18 cellular contexts compared by ENCODE assay signal in genomic region chr16:27359615-27360014, GRCh38. TPM values are rescaled to one million over a fixed set of nuclear protein-coding genes. Genes with fewer than 3 reads are reported as not detected.
A peak's percentile ranks its signal among the peaks of the same experiment; 100 is the strongest.
DNase-seq lines count a peak whose midpoint lies in the region; ATAC-seq, FAIRE-seq and TF ChIP-seq lines count a peak whose summit lies in the region.
"Had no signal": no experiment of that assay in that cellular context is flagged by ENCODE, and none has a peak within 500 bp of the region (broad histone marks: within the 10 kb centered on the region; RNA-seq: fewer than 3 reads in every experiment).

No MANE protein-coding gene starts in this region.

- WGBS in HepG2 (ENCODE audit: low lambda C conversion rate): 89% methylated on average over 6 of the region's 6 CpGs
- 87% methylated on average over 3 of the region's 6 CpGs for WGBS in right lobe of liver (ENCODE audit: insufficient coverage, low coverage, low lambda C conversion rate, missing lambda C conversion rate)

- in situ Hi-C loops in HepG2 (cut with HindIII; ENCODE audit: extremely low pct_ligation_motif_present, low pct_unique_long_range_greater_than_20kb): no loop called here

- TF ChIP-seq EP300 in HepG2 (IDR thresholded peaks at IDR 0.05; ENCODE audit: low read depth in 2 of 2, low read length in 2 of 2): no peak
- TF ChIP-seq EP300 in HepG2 (CRISPR knock-in tag; IDR thresholded peaks at IDR 0.05; ENCODE audit: borderline replicate concordance): no peak

- TF ChIP-seq POLR2A in HepG2 (IDR thresholded peaks at IDR 0.05; ENCODE audit: insufficient read depth in 1 of 2, low read depth in 2 of 2, low read length in 2 of 2): no peak
- TF ChIP-seq POLR2A in right lobe of liver (IDR thresholded peaks at IDR 0.05): no peak

- H3K9me3 ChIP-seq in HepG2 (ENCODE audit: low read length) (no peaks in the 10 kb centered on the region), right lobe of liver (no peaks in the 10 kb centered on the region)

- no peak overlapping the region for H3K27ac ChIP-seq in HepG2 (ENCODE audit: extremely low read length, insufficient read depth, low read length)
- H3K27ac ChIP-seq in right lobe of liver: no peak overlapping the region
- peak overlapping the region; percentile 20 for H3K27ac ChIP-seq in epithelial cell of prostate
- H3K27ac ChIP-seq: BLaER1 treated with 17β-estradiol and CSF1 and Interleukin-3, amounts not matched to agents 10 nM and 100 nM had no signal

- no peak for TF ChIP-seq CTCF in activated CD8-positive, alpha-beta T cell treated with anti-CD3 and anti-CD28 coated beads for 36 hours (IDR thresholded peaks at IDR 0.05)
- TF ChIP-seq CTCF in HepG2 (CRISPR knock-in tag; IDR thresholded peaks at IDR 0.05): no peak
- TF ChIP-seq CTCF in right lobe of liver (IDR thresholded peaks at IDR 0.05): no peak

- H3K36me3 ChIP-seq in HepG2 (replicated peaks in 1 of 2; ENCODE audit: control insufficient read depth in 1 of 2, insufficient read depth in 2 of 2, low read length in 2 of 2) (peaks cover 32 to 42% of the 10 kb centered on the region in 2 experiments), right lobe of liver (peaks cover 12 to 62% (median 40%) of the 10 kb centered on the region in 4 donors)

- peak overlapping the region; percentile 6 for H3K27ac Mint-ChIP-seq in activated CD8-positive, alpha-beta T cell treated with anti-CD3 and anti-CD28 coated beads, Interleukin-2, amount 10 ng/mL, durations not matched to agents 7 days and 5 days
- no peak overlapping the region for H3K27ac Mint-ChIP-seq in activated CD8-positive, alpha-beta T cell treated with anti-CD3 and anti-CD28 coated beads for 36 hours

- no peaks in the 10 kb centered on the region for H3K27me3 Mint-ChIP-seq in activated CD8-positive, alpha-beta T cell treated with anti-CD3 and anti-CD28 coated beads, Interleukin-2, amount 10 ng/mL, durations not matched to agents 7 days and 5 days (ENCODE audit: low read depth)
- no peaks in the 10 kb centered on the region for H3K27me3 Mint-ChIP-seq in activated CD8-positive, alpha-beta T cell treated with anti-CD3 and anti-CD28 coated beads for 36 hours
- H3K27me3 Mint-ChIP-seq: CD4-positive, alpha-beta memory T cell had no signal

- no peak for ATAC-seq in activated CD8-positive, alpha-beta T cell treated with anti-CD3 and anti-CD28 coated beads, Interleukin-2, amount 10 ng/mL, durations not matched to agents 7 days and 5 days
- no peak for ATAC-seq in activated CD8-positive, alpha-beta T cell treated with anti-CD3 and anti-CD28 coated beads for 36 hours
- no peak for ATAC-seq in HepG2
- no peak for ATAC-seq in right lobe of liver
- no peak for ATAC-seq in HG02973 (IDR thresholded peaks at IDR 0.05; ENCODE audit: unreplicated experiment)

- DNase-seq in activated CD8-positive, alpha-beta T cell treated with anti-CD3 and anti-CD28 coated beads, Interleukin-2, amount 10 ng/mL, durations not matched to agents 7 days and 5 days: no peak
- DNase-seq in activated CD8-positive, alpha-beta T cell treated with anti-CD3 and anti-CD28 coated beads for 36 hours: no peak
- DNase-seq in HepG2 (ENCODE audit: low spot score): no peak
- DNase-seq in right lobe of liver: no peak
- no peak for DNase-seq in epithelial cell of prostate (ENCODE audit: low read depth, low spot score)
- DNase-seq in HuH-7 (ENCODE audit: low spot score): no peak
- DNase-seq: 8988T; AML-193; CD4-positive, alpha-beta memory T cell; DMS79 treated with DMSO at 0.1 percent for 48 hours; EL; GOT3; H9 had no signal

- POLR2A ChIA-PET in activated CD8-positive, alpha-beta T cell treated with anti-CD3 and anti-CD28 coated beads, Interleukin-2, amount 10 ng/mL, durations not matched to agents 7 days and 5 days (lab: Charles Lee): no interaction called here
- POLR2A ChIA-PET in activated CD8-positive, alpha-beta T cell treated with anti-CD3 and anti-CD28 coated beads for 36 hours (lab: Charles Lee): interaction anchor here (10.1 kb wide), 1 partner anchor 45 kb away, joined by 168 read pairs; the partner anchor contains the start of gene IL21R
- POLR2A ChIA-PET in HepG2 (lab: Yijun Ruan, JAX): no interaction called here

- BruUV-seq in HepG2 (replicated peaks; lab: Mats Ljungman, UMichigan): no TSS peak

- FAIRE-seq in HepG2 (lab: Jason Lieb, UNC): no peak
- FAIRE-seq: G401.6, GM12892, GM19239 had no signal

- H3K4me1 ChIP-seq in HepG2 (ENCODE audit: insufficient read depth, low read length) (peaks cover 16% of the 10 kb centered on the region), right lobe of liver (peaks cover 0 to 22% (median 9%) of the 10 kb centered on the region in 4 donors)

- H3K27me3 ChIP-seq in HepG2 (ENCODE audit: control insufficient read depth in 1 of 2, insufficient read depth in 2 of 2, low read length in 2 of 2) (no peaks in the 10 kb centered on the region), right lobe of liver (no peaks in the 10 kb centered on the region)
- H3K27me3 ChIP-seq: BLaER1 treated with 17β-estradiol and CSF1 and Interleukin-3, amounts not matched to agents 10 nM and 100 nM had no signal

- H2AFZ ChIP-seq in HepG2 (ENCODE audit: low read length): no peak overlapping the region

- H3K4me1 Mint-ChIP-seq in activated CD8-positive, alpha-beta T cell treated with anti-CD3 and anti-CD28 coated beads, Interleukin-2, amount 10 ng/mL, durations not matched to agents 7 days and 5 days (ENCODE audit: low read depth): peaks cover 23% of the 10 kb centered on the region
- H3K4me1 Mint-ChIP-seq in activated CD8-positive, alpha-beta T cell treated with anti-CD3 and anti-CD28 coated beads for 36 hours (ENCODE audit: low read depth): peaks cover 29% of the 10 kb centered on the region

- CTCF ChIA-PET in activated CD8-positive, alpha-beta T cell treated with anti-CD3 and anti-CD28 coated beads, Interleukin-2, amount 10 ng/mL, durations not matched to agents 7 days and 5 days (lab: Charles Lee): no interaction called here
- CTCF ChIA-PET in activated CD8-positive, alpha-beta T cell treated with anti-CD3 and anti-CD28 coated beads for 36 hours (lab: Charles Lee): no interaction called here
- CTCF ChIA-PET in HepG2 (lab: Yijun Ruan, JAX; ENCODE audit: low intra/inter-chr PET ratio, low total read pairs): no interaction called here

- H3K4me2 ChIP-seq in HepG2 (ENCODE audit: low read depth, low read length): no peak overlapping the region
- H3K4me2 ChIP-seq: BLaER1 treated with 17β-estradiol and CSF1 and Interleukin-3, amounts not matched to agents 10 nM and 100 nM had no signal

- H3K4me3 ChIP-seq in HepG2 (replicated peaks in 1 of 3; ENCODE audit: insufficient read depth in 1 of 3, low read depth in 2 of 3, low read length in 3 of 3) (no peak overlapping the region), right lobe of liver (no peak overlapping the region)
- H3K4me3 ChIP-seq: BLaER1 treated with 17β-estradiol and CSF1 and Interleukin-3, amounts not matched to agents 10 nM and 100 nM had no signal

- H3K9me3 Mint-ChIP-seq in activated CD8-positive, alpha-beta T cell treated with anti-CD3 and anti-CD28 coated beads, Interleukin-2, amount 10 ng/mL, durations not matched to agents 7 days and 5 days (ENCODE audit: insufficient read depth): no peaks in the 10 kb centered on the region
- peaks cover 5% of the 10 kb centered on the region for H3K9me3 Mint-ChIP-seq in activated CD8-positive, alpha-beta T cell treated with anti-CD3 and anti-CD28 coated beads for 36 hours
- H3K9me3 Mint-ChIP-seq: H9 had no signal

- no peak overlapping the region for H3K9ac ChIP-seq in HepG2 (ENCODE audit: insufficient read depth, low read depth, low read length)
- H3K9ac ChIP-seq: BLaER1 treated with 17β-estradiol and CSF1 and Interleukin-3, amounts not matched to agents 10 nM and 100 nM had no signal

- no peak overlapping the region for H3K4me3 Mint-ChIP-seq in activated CD8-positive, alpha-beta T cell treated with anti-CD3 and anti-CD28 coated beads, Interleukin-2, amount 10 ng/mL, durations not matched to agents 7 days and 5 days
- H3K4me3 Mint-ChIP-seq in activated CD8-positive, alpha-beta T cell treated with anti-CD3 and anti-CD28 coated beads for 36 hours: no peak overlapping the region
- H3K4me3 Mint-ChIP-seq: CD4-positive, alpha-beta memory T cell; H9 had no signal

- 0 out of 2 replicates have a peak, but pooled peaks cover 4% of the 10 kb centered on the region for H4K20me1 ChIP-seq in HepG2 (ENCODE audit: insufficient read depth, low read length)

- no peak for TF ChIP-seq RAD21 in HepG2 (CRISPR knock-in tag; IDR thresholded peaks at IDR 0.05)

- H3K79me2 ChIP-seq in HepG2 (ENCODE audit: insufficient read depth, low read length): no peaks in the 10 kb centered on the region

- H3K36me3 Mint-ChIP-seq in activated CD8-positive, alpha-beta T cell treated with anti-CD3 and anti-CD28 coated beads, Interleukin-2, amount 10 ng/mL, durations not matched to agents 7 days and 5 days (ENCODE audit: low read depth): peaks cover 91% of the 10 kb centered on the region
- H3K36me3 Mint-ChIP-seq in activated CD8-positive, alpha-beta T cell treated with anti-CD3 and anti-CD28 coated beads for 36 hours (ENCODE audit: low read depth): peaks cover 94% of the 10 kb centered on the region

- intact Hi-C loops in activated CD8-positive, alpha-beta T cell treated with anti-CD3 and anti-CD28 coated beads for 36 hours (cut with micrococcal nuclease): no loop called here
- intact Hi-C loops in HepG2 (cut with micrococcal nuclease; ENCODE audit: unreplicated experiment) (no loop called here), right lobe of liver (cut with DNase I) (loop anchor here (5.0 to 10.0 kb wide), 2 partner anchors 32 to 45 kb away; partner anchors contain the start of gene IL4R (in 1 of the 2))

RNA-seq across cellular contexts. Expression of gene IL21R, which starts 42.4 kb away (rescaled TPM):
- 10 to 100 TPM; 23.5 to 24.2 TPM for total RNA-seq in activated CD8-positive, alpha-beta T cell treated with anti-CD3 and anti-CD28 coated beads, Interleukin-2, amount 10 ng/mL, durations not matched to agents 7 days and 5 days
- total RNA-seq in activated CD8-positive, alpha-beta T cell treated with anti-CD3 and anti-CD28 coated beads for 36 hours: 10 to 100 TPM; 95.6 to 97.2 TPM
- total RNA-seq in HepG2 (2016; rRNA removed; fragmentation: Illumina TruSeq; extraction: Trizol): 0.17 and 0.64 TPM in 2 replicates
- total RNA-seq in HepG2 (2016; cell fraction: cytosol; rRNA removed; fragmentation: Illumina TruSeq; extraction: Trizol; ENCODE audit: low read depth): not detected in 2 replicates
- 0.22 and 0.43 TPM in 2 replicates for total RNA-seq in HepG2 (2016; cell fraction: insoluble cytoplasmic fraction; rRNA removed; fragmentation: Illumina TruSeq; extraction: Trizol)
- total RNA-seq in HepG2 (2016; cell fraction: membrane; rRNA removed; fragmentation: Illumina TruSeq; extraction: Trizol): 0.22 and 0.45 TPM in 2 replicates
- total RNA-seq in HepG2 (2016; cell fraction: nucleus; rRNA removed; fragmentation: Illumina TruSeq; extraction: Trizol): 0.28 and 0.40 TPM in 2 replicates
- 0.49 and 1.6 TPM in 2 replicates for polyA plus RNA-seq in HepG2 (2011; rRNA removed)
- polyA plus RNA-seq in HepG2 (2011; cell fraction: cytosol; rRNA removed): 0.62 and 1.4 TPM in 2 replicates
- polyA plus RNA-seq in HepG2 (2011; cell fraction: nucleus; rRNA removed): 0.34 and 1.6 TPM in 2 replicates
- polyA plus RNA-seq in HepG2 (2012): 1.1 and 2.8 TPM in 2 replicates
- 0.07 and 0.09 TPM in 2 replicates for polyA plus RNA-seq in HepG2 (2016; cell fraction: cytosol; fragmentation: Illumina TruSeq; extraction: Trizol; ENCODE audit: low read depth)
- 0.14 and 0.21 TPM in 2 replicates for polyA plus RNA-seq in HepG2 (2016; cell fraction: insoluble cytoplasmic fraction; fragmentation: Illumina TruSeq; extraction: Trizol; ENCODE audit: low read depth)
- polyA plus RNA-seq in HepG2 (2016; cell fraction: membrane; fragmentation: Illumina TruSeq; extraction: Trizol; ENCODE audit: low read depth): 0.06 and 0.12 TPM in 2 replicates
- 0.35 and 0.56 TPM in 2 replicates for polyA plus RNA-seq in HepG2 (2016; cell fraction: nucleus; fragmentation: Illumina TruSeq; extraction: Trizol; ENCODE audit: insufficient read depth, low read depth)
- polyA minus RNA-seq in HepG2 (2011; rRNA and poly(A)+ RNA removed; ENCODE audit: low replicate concordance): 0.56 and 3.1 TPM in 2 replicates
- polyA minus RNA-seq in HepG2 (2011; cell fraction: cytosol; rRNA and poly(A)+ RNA removed): 0.88 and 1.1 TPM in 2 replicates
- 0.26 and 0.87 TPM in 2 replicates for polyA minus RNA-seq in HepG2 (2011; cell fraction: nucleus; rRNA and poly(A)+ RNA removed)
- total RNA-seq in right lobe of liver: 1 to 10 TPM in 1 of 6 experiments, under 1 TPM in 5; 0.09 to 1.3 (median 0.31) TPM

RNA-seq across cellular contexts. Expression of gene IL4R, which starts 45.8 kb away (rescaled TPM):
- 100 to 1,000 TPM; 231 to 237 TPM for total RNA-seq in activated CD8-positive, alpha-beta T cell treated with anti-CD3 and anti-CD28 coated beads, Interleukin-2, amount 10 ng/mL, durations not matched to agents 7 days and 5 days
- total RNA-seq in activated CD8-positive, alpha-beta T cell treated with anti-CD3 and anti-CD28 coated beads for 36 hours: 100 to 1,000 TPM; 236 to 245 TPM
- total RNA-seq in HepG2 (2016; rRNA removed; fragmentation: Illumina TruSeq; extraction: Trizol) (7.6 and 15.9 TPM in 2 replicates), right lobe of liver (100 to 1,000 TPM in 1 of 6 experiments, 10 to 100 TPM in 5; 38.8 to 147 (median 46.9) TPM)
- total RNA-seq in HepG2 (2016; cell fraction: cytosol; rRNA removed; fragmentation: Illumina TruSeq; extraction: Trizol; ENCODE audit: low read depth): 8.0 and 9.2 TPM in 2 replicates
- total RNA-seq in HepG2 (2016; cell fraction: insoluble cytoplasmic fraction; rRNA removed; fragmentation: Illumina TruSeq; extraction: Trizol): 6.9 and 15.8 TPM in 2 replicates
- 9.4 and 9.6 TPM in 2 replicates for total RNA-seq in HepG2 (2016; cell fraction: membrane; rRNA removed; fragmentation: Illumina TruSeq; extraction: Trizol)
- total RNA-seq in HepG2 (2016; cell fraction: nucleus; rRNA removed; fragmentation: Illumina TruSeq; extraction: Trizol): 16.4 and 21.4 TPM in 2 replicates
- polyA plus RNA-seq in HepG2 (2011; rRNA removed): 49.6 and 60.7 TPM in 2 replicates
- polyA plus RNA-seq in HepG2 (2011; cell fraction: cytosol; rRNA removed): 30.7 and 32.4 TPM in 2 replicates
- polyA plus RNA-seq in HepG2 (2011; cell fraction: nucleus; rRNA removed): 61.1 and 65.1 TPM in 2 replicates
- 13.9 and 22.1 TPM in 2 replicates for polyA plus RNA-seq in HepG2 (2012)
- 1.4 and 1.8 TPM in 2 replicates for polyA plus RNA-seq in HepG2 (2016; cell fraction: cytosol; fragmentation: Illumina TruSeq; extraction: Trizol; ENCODE audit: low read depth)
- 6.0 and 8.1 TPM in 2 replicates for polyA plus RNA-seq in HepG2 (2016; cell fraction: insoluble cytoplasmic fraction; fragmentation: Illumina TruSeq; extraction: Trizol; ENCODE audit: low read depth)
- polyA plus RNA-seq in HepG2 (2016; cell fraction: membrane; fragmentation: Illumina TruSeq; extraction: Trizol; ENCODE audit: low read depth): 3.4 and 3.5 TPM in 2 replicates
- 38.0 and 39.0 TPM in 2 replicates for polyA plus RNA-seq in HepG2 (2016; cell fraction: nucleus; fragmentation: Illumina TruSeq; extraction: Trizol; ENCODE audit: insufficient read depth, low read depth)
- polyA minus RNA-seq in HepG2 (2011; rRNA and poly(A)+ RNA removed; ENCODE audit: low replicate concordance): 54.4 and 98.2 TPM in 2 replicates
- polyA minus RNA-seq in HepG2 (2011; cell fraction: cytosol; rRNA and poly(A)+ RNA removed): 19.2 and 23.0 TPM in 2 replicates
- polyA minus RNA-seq in HepG2 (2011; cell fraction: nucleus; rRNA and poly(A)+ RNA removed): 30.3 and 37.8 TPM in 2 replicates

Comparison
In these comparisons a context has a peak if more than half of its experiments do, and no peak if none do; other contexts are left out.
1. intact Hi-C loops: an anchor here in right lobe of liver (5.0 to 10.0 kb wide); none called in activated CD8-positive, alpha-beta T cell treated with anti-CD3 and anti-CD28 coated beads for 36 hours and HepG2.
2. RNA of gene IL21R, which starts 42.4 kb away (total RNA-seq): 95.6 to 97.2 TPM in activated CD8-positive, alpha-beta T cell treated with anti-CD3 and anti-CD28 coated beads for 36 hours and 23.5 to 24.2 TPM in activated CD8-positive, alpha-beta T cell treated with anti-CD3 and anti-CD28 coated beads, Interleukin-2, amount 10 ng/mL, durations not matched to agents 7 days and 5 days; 0.17 to 0.64 TPM in HepG2 and 0.09 to 1.3 TPM in right lobe of liver; every median in the first group is over 10 times any median in the second.